Comparison of ENCODE assay signal across 26 cellular contexts in the genomic region with DNA sequence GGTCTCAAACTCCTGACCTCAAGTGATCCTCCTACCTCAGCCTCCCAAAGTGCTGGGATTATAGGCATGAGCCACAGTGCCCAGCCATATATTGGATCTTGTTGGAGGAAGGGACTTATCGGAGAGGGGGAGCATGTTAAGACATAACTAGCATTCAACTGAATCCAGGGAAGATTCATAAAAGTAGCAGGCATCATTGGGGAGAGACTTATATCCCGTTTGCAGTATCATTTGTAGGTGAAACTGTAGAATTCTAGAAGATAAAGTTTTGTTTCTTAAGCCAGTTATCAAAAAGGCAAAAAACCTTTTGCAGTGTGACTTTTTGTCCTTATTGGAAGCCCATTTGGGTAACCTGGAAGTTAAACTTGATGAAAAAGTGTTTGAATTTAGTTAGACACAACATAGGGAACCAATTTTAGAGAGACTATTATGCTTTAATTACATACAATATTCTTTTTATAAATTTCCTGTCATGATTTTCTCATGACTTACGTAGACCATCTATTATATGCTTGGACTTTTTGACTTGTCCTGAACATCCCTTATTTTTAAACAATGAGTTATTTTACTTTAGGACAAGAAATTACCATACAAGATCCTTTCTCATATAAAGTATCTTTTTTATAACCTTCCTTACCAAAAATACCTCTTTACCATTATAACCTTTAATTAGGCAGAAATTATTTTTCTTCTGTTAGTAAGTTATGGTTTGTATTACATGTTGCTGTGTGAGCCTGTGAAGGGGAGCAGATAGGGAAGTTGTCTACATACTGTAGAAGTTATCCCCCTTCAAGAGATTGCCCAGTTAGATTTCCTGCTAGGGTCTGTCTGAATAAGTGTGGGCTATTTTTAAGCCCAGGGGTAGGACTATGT. TPM values are rescaled to one million over a fixed set of nuclear protein-coding genes. Genes with fewer than 3 reads are reported as not detected.
DNase-seq lines count a peak whose midpoint lies in the region; ATAC-seq and TF ChIP-seq lines count a peak whose summit lies in the region.
"Had no signal": no experiment of that assay in that cellular context is flagged by ENCODE, and none has a peak within 500 bp of the region (broad histone marks: within the 10 kb centered on the region; RNA-seq: fewer than 3 reads in every experiment).

No MANE protein-coding gene starts in this region.

- in situ Hi-C loops in KBM-7 (cut with MboI; ENCODE audit: low pct_unique_long_range_greater_than_20kb, low sequenced_read_pairs): no loop called here

- no peak overlapping the region for H3K9ac ChIP-seq in neural progenitor cell
- H3K9ac ChIP-seq: GM23248 had no signal

- H3K27ac ChIP-seq in breast epithelium: no peak overlapping the region
- no peak overlapping the region for H3K27ac ChIP-seq in neural progenitor cell
- no peak overlapping the region for H3K27ac ChIP-seq in lower lobe of right lung
- H3K27ac ChIP-seq: GM23248 had no signal

- no peak overlapping the region for H3K4me2 ChIP-seq in neural progenitor cell

- no peaks in the 10 kb centered on the region for H3F3A ChIP-seq in neural progenitor cell (ENCODE audit: low read depth)

- H3K4me1 ChIP-seq in breast epithelium (peaks cover 0 to 3% of the 10 kb centered on the region in 2 donors), neural progenitor cell (no peaks in the 10 kb centered on the region), lower lobe of right lung (no peaks in the 10 kb centered on the region)

- peaks cover 5% of the 10 kb centered on the region for H3K9me3 Mint-ChIP-seq in MCF 10A (ENCODE audit: unreplicated experiment)
- peaks cover 66% of the 10 kb centered on the region for H3K9me3 Mint-ChIP-seq in neural progenitor cell

- BruUV-seq in MCF 10A (replicated peaks; lab: Mats Ljungman, UMichigan): no TSS peak

- no peaks in the 10 kb centered on the region for H3K27me3 ChIP-seq in breast epithelium
- no peaks in the 10 kb centered on the region for H3K27me3 ChIP-seq in neural progenitor cell
- no peaks in the 10 kb centered on the region for H3K27me3 ChIP-seq in lower lobe of right lung (ENCODE audit: low read depth)

- H3K36me3 ChIP-seq in breast epithelium (no peaks in the 10 kb centered on the region), neural progenitor cell (peaks cover 21% of the 10 kb centered on the region), lower lobe of right lung (no peaks in the 10 kb centered on the region)

- DNase-seq in MCF 10A (ENCODE audit: unreplicated experiment) (peak; percentile 15), breast epithelium (ENCODE audit: low spot score in 2 of 2) (no peak), KBM-7 (peak; percentile 38), amniotic epithelial cell (ENCODE audit: low read depth) (peak; percentile 7), neural progenitor cell (ENCODE audit: low spot score) (peak; percentile 9), lower lobe of right lung (no peak), head of caudate nucleus (no peak)
- DNase-seq: activated naive CD4-positive, alpha-beta T cell treated with anti-CD3 and anti-CD28 coated beads, Interleukin-2, amount 50 U/mL, for 16 hours; activated T-cell treated with anti-CD3 and anti-CD28 coated beads, Interleukin-2, amount 50 U/mL, for 72 hours; CD4-positive, alpha-beta memory T cell; effector memory CD8-positive, alpha-beta T cell; GM23248; mesenchymal stem cell; naive B cell; NCI-H1105 treated with DMSO at 0.1 percent for 48 hours; NCI-H2171 treated with DMSO at 0.1 percent for 48 hours; PC-3; retina; SIG-M5; stimulated activated CD4-positive, alpha-beta T cell treated with anti-CD3 and anti-CD28 coated beads, Interleukin-2, amount 100 ng/mL, for 48 hours; stimulated activated naive CD4-positive, alpha-beta T cell treated with Interleukin-2 at 50 U/mL for 16 hours had no signal

- H3K27ac Mint-ChIP-seq in MCF 10A (ENCODE audit: low read depth, unreplicated experiment) (no peak overlapping the region), neural progenitor cell (no peak overlapping the region)
- H3K27ac Mint-ChIP-seq: activated T-cell treated with anti-CD3 and anti-CD28 coated beads, Interleukin-2, amount 50 U/mL, for 72 hours; effector memory CD8-positive, alpha-beta T cell had no signal

- H3K79me2 ChIP-seq in neural progenitor cell (ENCODE audit: low read depth): peaks cover 67% of the 10 kb centered on the region

- H3K27me3 Mint-ChIP-seq in MCF 10A (ENCODE audit: insufficient read depth, unreplicated experiment): no peaks in the 10 kb centered on the region
- H3K27me3 Mint-ChIP-seq in neural progenitor cell (ENCODE audit: insufficient read depth, low read depth): no peaks in the 10 kb centered on the region
- H3K27me3 Mint-ChIP-seq: CD4-positive, alpha-beta memory T cell; effector memory CD8-positive, alpha-beta T cell; naive B cell had no signal

- H3K4me3 Mint-ChIP-seq in MCF 10A (ENCODE audit: unreplicated experiment) (no peak overlapping the region), neural progenitor cell (no peak overlapping the region)
- H3K4me3 Mint-ChIP-seq: activated T-cell treated with anti-CD3 and anti-CD28 coated beads, Interleukin-2, amount 50 U/mL, for 72 hours; effector memory CD8-positive, alpha-beta T cell had no signal

- H3K36me3 Mint-ChIP-seq in MCF 10A (ENCODE audit: insufficient read depth, unreplicated experiment) (peaks cover 51% of the 10 kb centered on the region), neural progenitor cell (peaks cover 61% of the 10 kb centered on the region)

- POLR2A ChIA-PET in MCF 10A (lab: Yijun Ruan, JAX): no interaction called here

- intact Hi-C loops in MCF 10A (cut with micrococcal nuclease) (no loop called here), breast epithelium (cut with DNase I; ENCODE audit: low total_unique reads) (no loop called here), lower lobe of right lung (cut with DNase I) (no loop called here), head of caudate nucleus (cut with DNase I) (no loop called here)

- TF ChIP-seq CTCF in MCF 10A (IDR thresholded peaks at IDR 0.05; ENCODE audit: unreplicated experiment) (no peak), breast epithelium (IDR thresholded peaks at IDR 0.05) (no peak), neural progenitor cell (IDR thresholded peaks at IDR 0.05) (no peak), lower lobe of right lung (IDR thresholded peaks at IDR 0.05) (no peak)

- ATAC-seq in lower lobe of right lung: no peak
- ATAC-seq in GM18511 (IDR thresholded peaks at IDR 0.05; ENCODE audit: unreplicated experiment): no peak
- ATAC-seq: activated T-cell treated with anti-CD3 and anti-CD28 coated beads, Interleukin-2, amount 50 U/mL, for 72 hours; effector memory CD8-positive, alpha-beta T cell; PC-3 had no signal

- CTCF ChIA-PET in MCF 10A (lab: Yijun Ruan, JAX): no interaction called here

- H3K4me1 Mint-ChIP-seq in MCF 10A (ENCODE audit: insufficient read depth, unreplicated experiment) (peaks cover 10% of the 10 kb centered on the region), neural progenitor cell (no peaks in the 10 kb centered on the region)

- H3K4me3 ChIP-seq in breast epithelium (no peak overlapping the region), neural progenitor cell (no peak overlapping the region), lower lobe of right lung (no peak overlapping the region)
- H3K4me3 ChIP-seq: GM23248 had no signal

- no peak overlapping the region for H2AFZ ChIP-seq in neural progenitor cell (replicated peaks)
- H2AFZ ChIP-seq: GM23248 had no signal

- H3K9me3 ChIP-seq in breast epithelium (peaks cover 0 to 14% of the 10 kb centered on the region in 2 donors), neural progenitor cell (ENCODE audit: low read depth) (peaks cover 23% of the 10 kb centered on the region), lower lobe of right lung (peaks cover 11% of the 10 kb centered on the region)

- TF ChIP-seq POLR2A in breast epithelium (IDR thresholded peaks at IDR 0.05): no peak

- H4K20me1 ChIP-seq in neural progenitor cell (ENCODE audit: low read depth): no peaks in the 10 kb centered on the region

RNA-seq across cellular contexts. Expression of gene RAB3GAP1, which starts 20.3 kb away (rescaled TPM):
- total RNA-seq in MCF 10A (2022): 63.4 and 70.1 TPM in 2 replicates
- total RNA-seq in breast epithelium: 10 to 100 TPM; 53.9 to 70.5 (median 54.1) TPM
- total RNA-seq in neural progenitor cell (ENCODE audit: low replicate concordance): 45.5 and 71.2 TPM in 2 replicates
- total RNA-seq in lower lobe of right lung: 43.5 TPM

RNA-seq across cellular contexts. Expression of gene MAP3K19, which starts 25.1 kb away (rescaled TPM):
- total RNA-seq in MCF 10A (2022): not detected in 2 replicates
- not detected for total RNA-seq in breast epithelium
- total RNA-seq in neural progenitor cell (ENCODE audit: low replicate concordance): not detected in 2 replicates
- 7.2 TPM for total RNA-seq in lower lobe of right lung
- total RNA-seq: activated CD8-positive, alpha-beta memory T cell treated with anti-CD3 and anti-CD28 coated beads for 36 hours; activated T-cell treated with anti-CD3 and anti-CD28 coated beads, Interleukin-2, amount 50 U/mL, for 72 hours; CD4-positive, alpha-beta memory T cell; glomerular endothelial cell; GM23248; kidney epithelial cell; osteoblast; PC-3 had no signal

Comparison
In these comparisons a context has a peak if more than half of its experiments do, and no peak if none do; other contexts are left out.
1. DNase-seq: peak in MCF 10A (single experiment), KBM-7 (single experiment), amniotic epithelial cell (single experiment) and neural progenitor cell (single experiment); none in breast epithelium (0 of 2), lower lobe of right lung (single experiment) and head of caudate nucleus (0 of 42).